In genomic region chr16:57640612-57641011, GRCh38 we compare ENCODE assay signal across 22 cellular contexts. TPM values are rescaled to one million over a fixed set of nuclear protein-coding genes. Genes with fewer than 3 reads are reported as not detected.
DNase-seq lines count a peak whose midpoint lies in the region; ATAC-seq and TF ChIP-seq lines count a peak whose summit lies in the region.
"Had no signal": no experiment of that assay in that cellular context is flagged by ENCODE, and none has a peak within 500 bp of the region (broad histone marks: within the 10 kb centered on the region; RNA-seq: fewer than 3 reads in every experiment).

No MANE protein-coding gene starts in this region.

- H3K9me3 ChIP-seq in neural progenitor cell (ENCODE audit: low read depth) (no peaks in the 10 kb centered on the region), upper lobe of right lung (no peaks in the 10 kb centered on the region), ovary (no peaks in the 10 kb centered on the region)
- H3K9me3 ChIP-seq: MG63 had no signal

- TF ChIP-seq CTCF in natural killer cell (IDR thresholded peaks at IDR 0.05) (no peak), dorsolateral prefrontal cortex (IDR thresholded peaks at IDR 0.05 in 54 of 56, conservative IDR thresholded peaks at IDR 0.05 in 2 of 56; ENCODE audit: low read depth in 1 of 56, partially characterized antibody in 56 of 56) (no peak), neural progenitor cell (IDR thresholded peaks at IDR 0.05) (no peak), upper lobe of right lung (IDR thresholded peaks at IDR 0.05) (no peak), ovary (IDR thresholded peaks at IDR 0.05) (no peak)

- H3K9ac ChIP-seq in neural progenitor cell = no peak overlapping the region

- peaks cover 4 to 7% of the 10 kb centered on the region in 2 donors for H3K4me1 Mint-ChIP-seq in natural killer cell treated with Interleukin-12 subunit alpha and Interleukin-12 subunit beta and Interleukin-15 and Interleukin-18, amount 100 ng/mL, for 72 hours (ENCODE audit: low read depth in 2 of 2)
- H3K4me1 Mint-ChIP-seq in natural killer cell = peaks cover 0 to 31% of the 10 kb centered on the region in 2 donors
- H3K4me1 Mint-ChIP-seq in neural progenitor cell = peaks cover 59% of the 10 kb centered on the region
- H3K4me1 Mint-ChIP-seq: memory B cell had no signal

- no peak for TF ChIP-seq EP300 in ovary (IDR thresholded peaks at IDR 0.05)

- no peaks in the 10 kb centered on the region for H3K79me2 ChIP-seq in neural progenitor cell (ENCODE audit: low read depth)

- peaks cover 44% of the 10 kb centered on the region for H3K4me1 ChIP-seq in neural progenitor cell
- peaks cover 53% of the 10 kb centered on the region for H3K4me1 ChIP-seq in upper lobe of right lung
- H3K4me1 ChIP-seq in ovary (ENCODE audit: insufficient read depth) = no peaks in the 10 kb centered on the region

- DNase-seq in natural killer cell treated with Interleukin-12 subunit alpha and Interleukin-12 subunit beta and Interleukin-15 and Interleukin-18, amount 100 ng/mL, for 72 hours (ENCODE audit: low spot score) = no peak
- DNase-seq in natural killer cell (no peak), dorsolateral prefrontal cortex (peak in 2 of 10 donors; percentile 47 to 51), neural progenitor cell (ENCODE audit: low spot score) (no peak), upper lobe of right lung (no peak), inferior parietal cortex (ENCODE audit: extremely low spot score) (no peak), ovary (no peak)
- DNase-seq: activated B cell treated with CpG ODN at 0.5 μM for 24 hours; aorta; Calu3; MG63; NCI-H1694; NCI-H446; nephron progenitor cell; stimulated activated CD4-positive, alpha-beta T cell treated with anti-CD3 and anti-CD28 coated beads, Interleukin-2, amount 100 ng/mL, for 24 hours had no signal

- intact Hi-C loops in natural killer cell (cut with micrococcal nuclease) = no loop called here
- intact Hi-C loops in dorsolateral prefrontal cortex (cut with DNase I) = no loop called here
- intact Hi-C loops in upper lobe of right lung (cut with DNase I) = no loop called here
- intact Hi-C loops in ovary (cut with DNase I) = no loop called here

- H3F3A ChIP-seq in neural progenitor cell (ENCODE audit: low read depth) = peaks cover 28% of the 10 kb centered on the region

- H3K4me3 Mint-ChIP-seq in natural killer cell treated with Interleukin-12 subunit alpha and Interleukin-12 subunit beta and Interleukin-15 and Interleukin-18, amount 100 ng/mL, for 72 hours = no peak overlapping the region
- H3K4me3 Mint-ChIP-seq in natural killer cell (no peak overlapping the region), neural progenitor cell (peak overlapping the region; percentile 83)
- H3K4me3 Mint-ChIP-seq: activated B cell treated with CpG ODN at 0.5 μM for 24 hours, memory B cell, nephron progenitor cell had no signal

- H4K20me1 ChIP-seq in neural progenitor cell (ENCODE audit: low read depth) = no peaks in the 10 kb centered on the region

- no peaks in the 10 kb centered on the region for H3K9me3 Mint-ChIP-seq in natural killer cell treated with Interleukin-12 subunit alpha and Interleukin-12 subunit beta and Interleukin-15 and Interleukin-18, amount 100 ng/mL, for 72 hours
- H3K9me3 Mint-ChIP-seq in natural killer cell = no peaks in the 10 kb centered on the region
- no peaks in the 10 kb centered on the region for H3K9me3 Mint-ChIP-seq in neural progenitor cell
- H3K9me3 Mint-ChIP-seq: activated B cell treated with CpG ODN at 0.5 μM for 24 hours, memory B cell, nephron progenitor cell had no signal

- H3K27me3 Mint-ChIP-seq in natural killer cell treated with Interleukin-12 subunit alpha and Interleukin-12 subunit beta and Interleukin-15 and Interleukin-18, amount 100 ng/mL, for 72 hours = peaks cover 0 to 2% of the 10 kb centered on the region in 2 donors
- H3K27me3 Mint-ChIP-seq in natural killer cell (ENCODE audit: low read depth in 2 of 2) = no peaks in the 10 kb centered on the region
- peaks cover 3% of the 10 kb centered on the region for H3K27me3 Mint-ChIP-seq in neural progenitor cell (ENCODE audit: insufficient read depth, low read depth)

- WGBS in ovary, 3 donors = 30 to 50% (median 32%) methylated on average over 8 of the region's 8 CpGs

- peak overlapping the region; percentile 72 for H3K4me2 ChIP-seq in neural progenitor cell

- H3K27ac ChIP-seq in dorsolateral prefrontal cortex (peak overlapping the region in 57 of 59 donors; percentile 32 to 96 (median 90)), neural progenitor cell (no peak overlapping the region), upper lobe of right lung (no peak overlapping the region), ovary (no peak overlapping the region)
- H3K27ac ChIP-seq: coronary artery, epithelial cell of prostate had no signal

- H3K36me3 Mint-ChIP-seq in natural killer cell treated with Interleukin-12 subunit alpha and Interleukin-12 subunit beta and Interleukin-15 and Interleukin-18, amount 100 ng/mL, for 72 hours = no peaks in the 10 kb centered on the region
- no peaks in the 10 kb centered on the region for H3K36me3 Mint-ChIP-seq in natural killer cell
- H3K36me3 Mint-ChIP-seq in neural progenitor cell = no peaks in the 10 kb centered on the region
- H3K36me3 Mint-ChIP-seq: memory B cell had no signal

- peak overlapping the region in 42 of 59 donors; percentile 0 to 58 (median 38) for H3K4me3 ChIP-seq in dorsolateral prefrontal cortex
- no peak overlapping the region for H3K4me3 ChIP-seq in neural progenitor cell
- no peak overlapping the region for H3K4me3 ChIP-seq in upper lobe of right lung
- no peak overlapping the region for H3K4me3 ChIP-seq in ovary
- H3K4me3 ChIP-seq: coronary artery, MG63 had no signal

- no peak for ATAC-seq in natural killer cell treated with Interleukin-12 subunit alpha and Interleukin-12 subunit beta and Interleukin-15 and Interleukin-18, amount 100 ng/mL, for 72 hours
- ATAC-seq in natural killer cell = no peak
- ATAC-seq in upper lobe of right lung = peak; percentile 36
- ATAC-seq in HG03439 (IDR thresholded peaks at IDR 0.05; ENCODE audit: unreplicated experiment) = no peak

- peak overlapping the region; percentile 38 to 64 for H3K27ac Mint-ChIP-seq in natural killer cell treated with Interleukin-12 subunit alpha and Interleukin-12 subunit beta and Interleukin-15 and Interleukin-18, amount 100 ng/mL, for 72 hours
- H3K27ac Mint-ChIP-seq in natural killer cell (no peak overlapping the region), neural progenitor cell (peak overlapping the region; percentile 85)
- H3K27ac Mint-ChIP-seq: activated B cell treated with CpG ODN at 0.5 μM for 24 hours, nephron progenitor cell had no signal

- H3K27me3 ChIP-seq in dorsolateral prefrontal cortex = no peaks in the 10 kb centered on the region
- no peaks in the 10 kb centered on the region for H3K27me3 ChIP-seq in neural progenitor cell
- H3K27me3 ChIP-seq in upper lobe of right lung = no peaks in the 10 kb centered on the region
- H3K27me3 ChIP-seq in ovary = no peaks in the 10 kb centered on the region
- H3K27me3 ChIP-seq: MG63 had no signal

- no peak overlapping the region for H2AFZ ChIP-seq in neural progenitor cell (replicated peaks)

- no peak for TF ChIP-seq POLR2A in ovary (IDR thresholded peaks at IDR 0.05)

- no peaks in the 10 kb centered on the region for H3K36me3 ChIP-seq in neural progenitor cell
- no peaks in the 10 kb centered on the region for H3K36me3 ChIP-seq in upper lobe of right lung
- H3K36me3 ChIP-seq in ovary = no peaks in the 10 kb centered on the region
- H3K36me3 ChIP-seq: MG63 had no signal

RNA-seq across cellular contexts. Expression of gene ADGRG1, which starts 12.2 kb away (rescaled TPM):
- total RNA-seq in natural killer cell treated with Interleukin-12 subunit alpha and Interleukin-12 subunit beta and Interleukin-15 and Interleukin-18, amount 100 ng/mL, for 72 hours = 10 to 100 TPM in 1 of 2 donors, 1 to 10 TPM in 1; 4.8 to 13.7 TPM
- total RNA-seq in natural killer cell = 100 to 1,000 TPM; 830 to 949 (median 858) TPM
- 100 to 1,000 TPM in 117 of 120 experiments, 10 to 100 TPM in 3; 82.9 to 344 (median 153) TPM for total RNA-seq in dorsolateral prefrontal cortex
- total RNA-seq in neural progenitor cell (ENCODE audit: low replicate concordance) = 8.0 and 17.5 TPM in 2 replicates
- 66.9 TPM for total RNA-seq in upper lobe of right lung
- total RNA-seq in ovary = 10 to 100 TPM in 4 of 7 donors, 1 to 10 TPM in 3; 6.2 to 54.0 (median 20.4) TPM
- 1 to 10 TPM; 6.9 to 9.1 TPM for polyA plus RNA-seq in ovary

RNA-seq across cellular contexts. Expression of gene ADGRG3, which starts 27.5 kb away (rescaled TPM):
- 10 to 100 TPM; 25.4 to 28.9 TPM for total RNA-seq in natural killer cell treated with Interleukin-12 subunit alpha and Interleukin-12 subunit beta and Interleukin-15 and Interleukin-18, amount 100 ng/mL, for 72 hours
- total RNA-seq in natural killer cell (10 to 100 TPM; 16.6 to 57.3 (median 20.7) TPM), dorsolateral prefrontal cortex (1 to 10 TPM in 31 of 120 experiments, under 1 TPM in 54, not detected in 35; 0.11 to 5.1 (median 0.77) TPM), neural progenitor cell (ENCODE audit: low replicate concordance) (not detected in 2 replicates), upper lobe of right lung (5.8 TPM), ovary (1 to 10 TPM in 3 of 7 donors, under 1 TPM in 4; 0.40 to 1.7 (median 0.92) TPM)
- polyA plus RNA-seq in ovary = 1 to 10 TPM in 1 of 2 donors, under 1 TPM in 1; 0.88 to 1.2 TPM
- total RNA-seq: activated B cell treated with CpG ODN at 0.5 μM for 24 hours; Calu3; frontal cortex; G401; T-helper 1 cell treated with Interleukin-12 subunit alpha and Interleukin-12 subunit beta and Interleukin-4 antibody, amounts not matched to agents 30 ng/mL and 1 ng/mL, for 36 hours had no signal

RNA-seq across cellular contexts. Expression of gene DRC7, which starts 54.0 kb away (rescaled TPM):
- total RNA-seq in natural killer cell treated with Interleukin-12 subunit alpha and Interleukin-12 subunit beta and Interleukin-15 and Interleukin-18, amount 100 ng/mL, for 72 hours = not detected
- total RNA-seq in natural killer cell (under 1 TPM in 1 of 3 donors, not detected in 2; 0.33 TPM), dorsolateral prefrontal cortex (1 to 10 TPM in 77 of 120 experiments, under 1 TPM in 35, not detected in 8; 0.32 to 5.3 (median 1.4) TPM), neural progenitor cell (ENCODE audit: low replicate concordance) (0.41 and 0.84 TPM in 2 replicates), upper lobe of right lung (not detected), ovary (10 to 100 TPM in 1 of 7 donors, 1 to 10 TPM in 1, under 1 TPM in 3, not detected in 2; 0.36 to 12.5 (median 0.84) TPM)
- polyA plus RNA-seq in ovary = under 1 TPM in 1 of 2 donors, not detected in 1; 0.07 TPM
- total RNA-seq: activated B cell treated with CpG ODN at 0.5 μM for 24 hours; aorta; Calu3; G401; T-helper 1 cell treated with Interleukin-12 subunit alpha and Interleukin-12 subunit beta and Interleukin-4 antibody, amounts not matched to agents 30 ng/mL and 1 ng/mL, for 36 hours had no signal

Comparison
In these comparisons a context has a peak if more than half of its experiments do, and no peak if none do; other contexts are left out.
1. H3K27ac Mint-ChIP-seq: peak in natural killer cell treated with Interleukin-12 subunit alpha and Interleukin-12 subunit beta and Interleukin-15 and Interleukin-18, amount 100 ng/mL, for 72 hours (2 of 2) and neural progenitor cell (single experiment); none in natural killer cell (0 of 2).
2. H3K27ac ChIP-seq: peak in dorsolateral prefrontal cortex (57 of 59); none in neural progenitor cell (single experiment), upper lobe of right lung (single experiment) and ovary (0 of 2).
3. H3K4me3 ChIP-seq: peak in dorsolateral prefrontal cortex (42 of 59); none in neural progenitor cell (single experiment), upper lobe of right lung (single experiment) and ovary (single experiment).